26 cellular contexts compared by ENCODE assay signal in genomic region chr2:240500561-240501423, GRCh38. TPM values are rescaled to one million over a fixed set of nuclear protein-coding genes. Genes with fewer than 3 reads are reported as not detected.
A peak's percentile ranks its signal among the peaks of the same experiment; 100 is the strongest.
DNase-seq lines count a peak whose midpoint lies in the region; ATAC-seq, FAIRE-seq and TF ChIP-seq lines count a peak whose summit lies in the region.
"Had no signal": no experiment of that assay in that cellular context is flagged by ENCODE, and none has a peak within 500 bp of the region (broad histone marks: within the 10 kb centered on the region; RNA-seq: fewer than 3 reads in every experiment).

No MANE protein-coding gene starts in this region.

- intact Hi-C loops in naive thymus-derived CD4-positive, alpha-beta T cell (cut with micrococcal nuclease): no loop called here
- intact Hi-C loops in stomach (cut with DNase I; ENCODE audit: low total_unique reads): loop anchor here (10.0 kb wide), 1 partner anchor 204 kb away; no protein-coding TSS in a partner anchor

- no peak overlapping the region for H3K27ac ChIP-seq in naive thymus-derived CD4-positive, alpha-beta T cell (ENCODE audit: low read depth, low read length)
- no peak overlapping the region for H3K27ac ChIP-seq in stomach
- H3K27ac ChIP-seq: brain microvascular endothelial cell, C4-2B, SJSA1, VCaP had no signal

- no peaks in the 10 kb centered on the region for H3K36me3 ChIP-seq in bronchial epithelial cell (ENCODE audit: control insufficient read depth, insufficient read depth, low read length)
- H3K36me3 ChIP-seq in naive thymus-derived CD4-positive, alpha-beta T cell (ENCODE audit: control insufficient read depth in 2 of 3, insufficient read depth in 3 of 3, low read length in 3 of 3): peaks cover 0 to 34% (median 8%) of the 10 kb centered on the region in 3 experiments
- peaks cover 0 to 57% (median 51%) of the 10 kb centered on the region in 4 donors for H3K36me3 ChIP-seq in stomach
- H3K36me3 ChIP-seq: brain microvascular endothelial cell, SJSA1 had no signal

- CTCF ChIA-PET in activated naive CD4-positive, alpha-beta T cell treated with anti-CD3 and anti-CD28 coated beads, Interleukin-2, amount 10 ng/mL, durations not matched to agents 7 days and 5 days (lab: Charles Lee): no interaction called here
- CTCF ChIA-PET in naive thymus-derived CD4-positive, alpha-beta T cell (lab: Charles Lee): no interaction called here

- no peaks in the 10 kb centered on the region for H3K9me3 Mint-ChIP-seq in activated naive CD4-positive, alpha-beta T cell treated with anti-CD3 and anti-CD28 coated beads, Interleukin-2, amount 10 ng/mL, durations not matched to agents 7 days and 5 days
- peaks cover 0 to 2% (median 0%) of the 10 kb centered on the region in 11 donors for H3K9me3 Mint-ChIP-seq in naive thymus-derived CD4-positive, alpha-beta T cell
- H3K9me3 Mint-ChIP-seq: activated T-helper 17 cell treated with anti-CD3 and anti-CD28 coated beads, Interleukin-2, amount 50 U/mL, for 72 hours; neural crest cell; stimulated activated naive CD8-positive, alpha-beta T cell treated with anti-CD3 and anti-CD28 coated beads, Interleukin-15, Interleukin-2, amounts not matched to agents 100 ng/mL and 50 ng/mL, for 24 hours had no signal

- WGBS in stomach, 5 donors: 93 to 96% (median 95%) methylated on average over 24 of the region's 24 CpGs

- FAIRE-seq in bronchial epithelial cell (lab: Jason Lieb, UNC): peak; percentile 86
- FAIRE-seq: frontal cortex, G401.6, H54 had no signal

- H3K27me3 ChIP-seq in bronchial epithelial cell (ENCODE audit: control insufficient read depth, insufficient read depth, low read length) (no peaks in the 10 kb centered on the region), stomach (no peaks in the 10 kb centered on the region)
- H3K27me3 ChIP-seq in naive thymus-derived CD4-positive, alpha-beta T cell (ENCODE audit: control insufficient read depth in 2 of 2, insufficient read depth in 2 of 2, low read length in 2 of 2): no peaks in the 10 kb centered on the region
- H3K27me3 ChIP-seq: brain microvascular endothelial cell, SJSA1 had no signal

- DNase-seq in activated naive CD4-positive, alpha-beta T cell treated with anti-CD3 and anti-CD28 coated beads, Interleukin-2, amount 10 ng/mL, durations not matched to agents 7 days and 5 days: peak; percentile 14
- DNase-seq in activated naive CD4-positive, alpha-beta T cell (lab: John Stamatoyannopoulos, UW): no peak
- no peak for DNase-seq in bronchial epithelial cell (ENCODE audit: low read depth)
- DNase-seq in naive thymus-derived CD4-positive, alpha-beta T cell: peak in 1 of 9 donors; percentile 15
- peak; percentile 24 for DNase-seq in stomach
- no peak for DNase-seq in OCI-M2 (lab: John Stamatoyannopoulos, UW; ENCODE audit: unreplicated experiment)
- no peak for DNase-seq in NCI-H1694 (lab: John Stamatoyannopoulos, UW)
- DNase-seq: activated CD4-positive, alpha-beta T cell treated with anti-CD3 and anti-CD28 coated beads, Interleukin-2, amount 50 U/mL, for 4 hours; activated naive CD8-positive, alpha-beta T cell treated with anti-CD3 and anti-CD28 coated beads, Interleukin-2, amount 50 U/mL, for 24 hours; brain microvascular endothelial cell; kidney glomerular epithelial cell; NCI-H1417; NCI-H2171; NCI-H69; T-helper 2 cell had no signal

- peak; percentile 20 for ATAC-seq in naive thymus-derived CD4-positive, alpha-beta T cell
- no peak for ATAC-seq in GM18907 (IDR thresholded peaks at IDR 0.05; ENCODE audit: unreplicated experiment)
- ATAC-seq: activated naive CD8-positive, alpha-beta T cell treated with anti-CD3 and anti-CD28 coated beads, Interleukin-2, amount 50 U/mL, for 24 hours; activated T-helper 17 cell treated with anti-CD3 and anti-CD28 coated beads, Interleukin-2, amount 50 U/mL, for 72 hours had no signal

- H3K4me3 Mint-ChIP-seq in activated naive CD4-positive, alpha-beta T cell treated with anti-CD3 and anti-CD28 coated beads, Interleukin-2, amount 10 ng/mL, durations not matched to agents 7 days and 5 days: no peak overlapping the region
- no peak overlapping the region for H3K4me3 Mint-ChIP-seq in naive thymus-derived CD4-positive, alpha-beta T cell
- H3K4me3 Mint-ChIP-seq: activated naive CD8-positive, alpha-beta T cell treated with anti-CD3 and anti-CD28 coated beads, Interleukin-2, amount 50 U/mL, for 24 hours; activated T-helper 17 cell treated with anti-CD3 and anti-CD28 coated beads, Interleukin-2, amount 50 U/mL, for 72 hours; dendritic cell treated with granulocyte-macrophage colony-stimulating factor and Interleukin-4, amounts not matched to agents 40 ng/mL and 50 ng/mL, for 4 days; neural crest cell; stimulated activated naive CD8-positive, alpha-beta T cell treated with anti-CD3 and anti-CD28 coated beads, Interleukin-15, Interleukin-2, amounts not matched to agents 100 ng/mL and 50 ng/mL, for 24 hours had no signal

- TF ChIP-seq EP300 in stomach (IDR thresholded peaks at IDR 0.05): no peak

- no peaks in the 10 kb centered on the region for H3K27me3 Mint-ChIP-seq in activated naive CD4-positive, alpha-beta T cell treated with anti-CD3 and anti-CD28 coated beads, Interleukin-2, amount 10 ng/mL, durations not matched to agents 7 days and 5 days
- H3K27me3 Mint-ChIP-seq in naive thymus-derived CD4-positive, alpha-beta T cell: no peaks in the 10 kb centered on the region
- H3K27me3 Mint-ChIP-seq: activated naive CD8-positive, alpha-beta T cell treated with anti-CD3 and anti-CD28 coated beads, Interleukin-2, amount 50 U/mL, for 24 hours; activated T-helper 17 cell treated with anti-CD3 and anti-CD28 coated beads, Interleukin-2, amount 50 U/mL, for 72 hours; dendritic cell treated with granulocyte-macrophage colony-stimulating factor and Interleukin-4, amounts not matched to agents 40 ng/mL and 50 ng/mL, for 4 days; stimulated activated naive CD8-positive, alpha-beta T cell treated with anti-CD3 and anti-CD28 coated beads, Interleukin-15, Interleukin-2, amounts not matched to agents 100 ng/mL and 50 ng/mL, for 24 hours had no signal

- TF ChIP-seq CTCF in bronchial epithelial cell (IDR thresholded peaks at IDR 0.05; ENCODE audit: insufficient read depth, low read length, severe bottlenecking) (no peak), stomach (IDR thresholded peaks at IDR 0.05) (no peak)

- H3K4me3 ChIP-seq in bronchial epithelial cell (ENCODE audit: low read depth, low read length) (no peak overlapping the region), stomach (no peak overlapping the region)
- H3K4me3 ChIP-seq in naive thymus-derived CD4-positive, alpha-beta T cell (ENCODE audit: low read length): no peak overlapping the region
- H3K4me3 ChIP-seq: SJSA1 had no signal

- no peak overlapping the region for H3K27ac Mint-ChIP-seq in activated naive CD4-positive, alpha-beta T cell treated with anti-CD3 and anti-CD28 coated beads, Interleukin-2, amount 10 ng/mL, durations not matched to agents 7 days and 5 days
- H3K27ac Mint-ChIP-seq in naive thymus-derived CD4-positive, alpha-beta T cell: peak overlapping the region in 1 of 9 donors; percentile 52
- H3K27ac Mint-ChIP-seq: activated naive CD8-positive, alpha-beta T cell treated with anti-CD3 and anti-CD28 coated beads, Interleukin-2, amount 50 U/mL, for 24 hours; activated T-helper 17 cell treated with anti-CD3 and anti-CD28 coated beads, Interleukin-2, amount 50 U/mL, for 72 hours; dendritic cell treated with granulocyte-macrophage colony-stimulating factor and Interleukin-4, amounts not matched to agents 40 ng/mL and 50 ng/mL, for 4 days; stimulated activated naive CD8-positive, alpha-beta T cell treated with anti-CD3 and anti-CD28 coated beads, Interleukin-15, Interleukin-2, amounts not matched to agents 100 ng/mL and 50 ng/mL, for 24 hours had no signal

- peaks cover 8% of the 10 kb centered on the region for H3K36me3 Mint-ChIP-seq in activated naive CD4-positive, alpha-beta T cell treated with anti-CD3 and anti-CD28 coated beads, Interleukin-2, amount 10 ng/mL, durations not matched to agents 7 days and 5 days
- peaks cover 7 to 61% (median 36%) of the 10 kb centered on the region in 5 donors for H3K36me3 Mint-ChIP-seq in naive thymus-derived CD4-positive, alpha-beta T cell

- POLR2A ChIA-PET in naive thymus-derived CD4-positive, alpha-beta T cell (lab: Charles Lee): no interaction called here

- no peaks in the 10 kb centered on the region for H3K4me1 ChIP-seq in naive thymus-derived CD4-positive, alpha-beta T cell (ENCODE audit: control insufficient read depth in 2 of 2, insufficient read depth in 2 of 2, low read length in 2 of 2)
- no peaks in the 10 kb centered on the region for H3K4me1 ChIP-seq in stomach
- H3K4me1 ChIP-seq: SJSA1 had no signal

- no peak for TF ChIP-seq POLR2A in stomach (IDR thresholded peaks at IDR 0.05)

- no peaks in the 10 kb centered on the region for H3K9me3 ChIP-seq in naive thymus-derived CD4-positive, alpha-beta T cell (ENCODE audit: control insufficient read depth in 2 of 3, low read length in 3 of 3)
- no peaks in the 10 kb centered on the region for H3K9me3 ChIP-seq in stomach
- H3K9me3 ChIP-seq: SJSA1 had no signal

- no peaks in the 10 kb centered on the region for H3K4me1 Mint-ChIP-seq in activated naive CD4-positive, alpha-beta T cell treated with anti-CD3 and anti-CD28 coated beads, Interleukin-2, amount 10 ng/mL, durations not matched to agents 7 days and 5 days
- H3K4me1 Mint-ChIP-seq in naive thymus-derived CD4-positive, alpha-beta T cell: peaks cover 0 to 2% (median 0%) of the 10 kb centered on the region in 7 donors
- H3K4me1 Mint-ChIP-seq: activated naive CD8-positive, alpha-beta T cell treated with anti-CD3 and anti-CD28 coated beads, Interleukin-2, amount 50 U/mL, for 24 hours; activated T-helper 17 cell treated with anti-CD3 and anti-CD28 coated beads, Interleukin-2, amount 50 U/mL, for 72 hours; neural crest cell had no signal

RNA-seq across cellular contexts. Expression of gene ANKMY1, which starts 57.0 kb away (rescaled TPM):
- 10.8 and 15.8 TPM in 2 replicates for total RNA-seq in bronchial epithelial cell
- total RNA-seq in naive thymus-derived CD4-positive, alpha-beta T cell: 10 to 100 TPM; 33.7 to 83.4 (median 49.2) TPM
- 10 to 100 TPM in 1 of 2 donors, 1 to 10 TPM in 1; 7.7 to 17.5 TPM for polyA plus RNA-seq in naive thymus-derived CD4-positive, alpha-beta T cell
- total RNA-seq in stomach: 10 to 100 TPM in 4 of 5 donors, 1 to 10 TPM in 1; 8.3 to 79.4 (median 20.4) TPM
- polyA plus RNA-seq in stomach: 1 to 10 TPM; 3.1 to 8.4 (median 5.8) TPM

RNA-seq across cellular contexts. Expression of gene DUSP28, which starts 59.4 kb away (rescaled TPM):
- 1.9 and 2.1 TPM in 2 replicates for total RNA-seq in bronchial epithelial cell
- total RNA-seq in naive thymus-derived CD4-positive, alpha-beta T cell: 10 to 100 TPM; 11.1 to 19.5 (median 14.7) TPM
- polyA plus RNA-seq in naive thymus-derived CD4-positive, alpha-beta T cell: 10 to 100 TPM; 17.8 to 30.1 TPM
- 10 to 100 TPM in 1 of 5 donors, 1 to 10 TPM in 4; 1.3 to 71.5 (median 2.2) TPM for total RNA-seq in stomach
- 1 to 10 TPM; 2.7 to 7.0 (median 6.7) TPM for polyA plus RNA-seq in stomach

Comparison
In these comparisons a context has a peak if more than half of its experiments do, and no peak if none do; other contexts are left out.
1. DNase-seq: peak in activated naive CD4-positive, alpha-beta T cell treated with anti-CD3 and anti-CD28 coated beads, Interleukin-2, amount 10 ng/mL, durations not matched to agents 7 days and 5 days (single experiment) and stomach (single experiment); none in activated naive CD4-positive, alpha-beta T cell (0 of 4), bronchial epithelial cell (single experiment), OCI-M2 (single experiment) and NCI-H1694 (single experiment).